1 cellular context compared by ENCODE assay signal in the genomic region with DNA sequence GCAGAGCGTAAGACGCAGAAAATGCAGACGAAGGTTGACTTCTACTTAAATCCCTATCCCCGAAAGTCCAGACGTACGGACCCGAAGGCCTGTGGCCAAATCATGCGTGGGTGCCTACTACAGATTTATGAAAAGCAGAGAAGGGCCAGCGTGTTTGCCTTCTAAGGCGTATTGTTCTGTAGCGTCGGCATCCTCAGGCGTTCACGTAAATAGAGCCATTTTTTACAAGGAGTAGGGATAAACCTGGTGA.
A peak's percentile ranks its signal among the peaks of the same experiment; 100 is the strongest.
TF ChIP-seq lines count a peak whose summit lies in the region.

No MANE protein-coding gene starts in this region.

TF ChIP-seq in HepG2, 621 proteins besides CTCF, POLR2A, EP300 and RAD21:
- TF ChIP-seq FOXJ3 (CRISPR knock-in tag; IDR thresholded peaks at IDR 0.05; ENCODE audit: borderline replicate concordance) = peak; percentile 35; the same call in 1 of the 2 replicates
- no peak for TF ChIP-seq MLLT10 (CRISPR knock-in tag; IDR thresholded peaks at IDR 0.05)
- TF ChIP-seq ZNF557 (CRISPR knock-in tag; IDR thresholded peaks at IDR 0.05) = no peak
- peak; percentile 59; the same call in 1 of the 2 replicates for TF ChIP-seq NCOA1 (CRISPR knock-in tag; IDR thresholded peaks at IDR 0.05)
- peak; percentile 46; the same call in 1 of the 2 replicates for TF ChIP-seq FOXC1 (CRISPR knock-in tag; IDR thresholded peaks at IDR 0.05; ENCODE audit: borderline replicate concordance)
- TF ChIP-seq, protein P1, sequence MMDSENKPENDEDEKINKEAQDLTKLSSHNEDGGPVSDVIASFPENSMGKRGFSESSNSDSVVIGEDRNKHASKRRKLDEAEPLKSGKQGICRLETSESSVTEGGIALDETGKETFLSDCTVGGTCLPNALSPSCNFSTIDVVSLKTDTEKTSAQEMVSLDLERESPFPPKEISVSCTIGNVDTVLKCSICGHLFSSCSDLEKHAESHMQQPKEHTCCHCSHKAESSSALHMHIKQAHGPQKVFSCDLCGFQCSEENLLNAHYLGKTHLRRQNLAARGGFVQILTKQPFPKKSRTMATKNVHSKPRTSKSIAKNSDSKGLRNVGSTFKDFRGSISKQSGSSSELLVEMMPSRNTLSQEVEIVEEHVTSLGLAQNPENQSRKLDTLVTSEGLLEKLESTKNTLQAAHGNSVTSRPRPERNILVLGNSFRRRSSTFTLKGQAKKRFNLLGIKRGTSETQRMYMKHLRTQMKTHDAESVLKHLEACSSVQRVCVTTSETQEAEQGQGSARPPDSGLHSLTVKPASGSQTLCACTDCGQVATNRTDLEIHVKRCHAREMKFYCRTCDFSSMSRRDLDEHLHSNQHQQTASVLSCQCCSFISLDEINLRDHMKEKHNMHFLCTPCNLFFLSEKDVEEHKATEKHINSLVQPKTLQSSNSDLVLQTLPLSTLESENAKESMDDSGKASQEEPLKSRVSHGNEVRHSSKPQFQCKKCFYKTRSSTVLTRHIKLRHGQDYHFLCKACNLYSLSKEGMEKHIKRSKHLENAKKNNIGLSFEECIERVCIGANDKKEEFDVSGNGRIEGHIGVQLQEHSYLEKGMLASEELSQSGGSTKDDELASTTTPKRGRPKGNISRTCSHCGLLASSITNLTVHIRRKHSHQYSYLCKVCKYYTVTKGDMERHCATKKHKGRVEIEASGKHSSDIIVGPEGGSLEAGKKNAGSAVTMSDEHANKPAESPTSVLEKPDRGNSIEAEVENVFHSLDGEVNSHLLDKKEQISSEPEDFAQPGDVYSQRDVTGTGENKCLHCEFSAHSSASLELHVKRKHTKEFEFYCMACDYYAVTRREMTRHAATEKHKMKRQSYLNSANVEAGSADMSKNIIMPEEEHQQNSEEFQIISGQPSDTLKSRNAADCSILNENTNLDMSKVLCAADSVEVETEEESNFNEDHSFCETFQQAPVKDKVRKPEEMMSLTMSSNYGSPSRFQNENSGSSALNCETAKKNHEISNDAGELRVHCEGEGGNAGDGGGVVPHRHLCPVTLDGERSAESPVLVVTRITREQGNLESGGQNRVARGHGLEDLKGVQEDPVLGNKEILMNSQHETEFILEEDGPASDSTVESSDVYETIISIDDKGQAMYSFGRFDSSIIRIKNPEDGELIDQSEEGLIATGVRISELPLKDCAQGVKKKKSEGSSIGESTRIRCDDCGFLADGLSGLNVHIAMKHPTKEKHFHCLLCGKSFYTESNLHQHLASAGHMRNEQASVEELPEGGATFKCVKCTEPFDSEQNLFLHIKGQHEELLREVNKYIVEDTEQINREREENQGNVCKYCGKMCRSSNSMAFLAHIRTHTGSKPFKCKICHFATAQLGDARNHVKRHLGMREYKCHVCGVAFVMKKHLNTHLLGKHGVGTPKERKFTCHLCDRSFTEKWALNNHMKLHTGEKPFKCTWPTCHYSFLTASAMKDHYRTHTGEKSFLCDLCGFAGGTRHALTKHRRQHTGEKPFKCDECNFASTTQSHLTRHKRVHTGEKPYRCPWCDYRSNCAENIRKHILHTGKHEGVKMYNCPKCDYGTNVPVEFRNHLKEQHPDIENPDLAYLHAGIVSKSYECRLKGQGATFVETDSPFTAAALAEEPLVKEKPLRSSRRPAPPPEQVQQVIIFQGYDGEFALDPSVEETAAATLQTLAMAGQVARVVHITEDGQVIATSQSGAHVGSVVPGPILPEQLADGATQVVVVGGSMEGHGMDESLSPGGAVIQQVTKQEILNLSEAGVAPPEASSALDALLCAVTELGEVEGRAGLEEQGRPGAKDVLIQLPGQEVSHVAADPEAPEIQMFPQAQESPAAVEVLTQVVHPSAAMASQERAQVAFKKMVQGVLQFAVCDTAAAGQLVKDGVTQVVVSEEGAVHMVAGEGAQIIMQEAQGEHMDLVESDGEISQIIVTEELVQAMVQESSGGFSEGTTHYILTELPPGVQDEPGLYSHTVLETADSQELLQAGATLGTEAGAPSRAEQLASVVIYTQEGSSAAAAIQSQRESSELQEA (CRISPR knock-in tag; IDR thresholded peaks at IDR 0.05; ENCODE audit: not compliant biosample characterization) = peak; percentile 6
- no peak for TF ChIP-seq ZNF598 (CRISPR knock-in tag; IDR thresholded peaks at IDR 0.05; ENCODE audit: borderline replicate concordance)
- TF ChIP-seq, protein P2, sequence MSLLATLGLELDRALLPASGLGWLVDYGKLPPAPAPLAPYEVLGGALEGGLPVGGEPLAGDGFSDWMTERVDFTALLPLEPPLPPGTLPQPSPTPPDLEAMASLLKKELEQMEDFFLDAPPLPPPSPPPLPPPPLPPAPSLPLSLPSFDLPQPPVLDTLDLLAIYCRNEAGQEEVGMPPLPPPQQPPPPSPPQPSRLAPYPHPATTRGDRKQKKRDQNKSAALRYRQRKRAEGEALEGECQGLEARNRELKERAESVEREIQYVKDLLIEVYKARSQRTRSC (CRISPR knock-in tag; IDR thresholded peaks at IDR 0.05; ENCODE audit: low read depth) = no peak
- no peak for TF ChIP-seq EZH2 (conservative IDR thresholded peaks at IDR 0.05; ENCODE audit: low read depth, low read length)
- no peak for TF ChIP-seq ZNF138 (CRISPR knock-in tag; IDR thresholded peaks at IDR 0.05; ENCODE audit: low read depth)
- no peak for TF ChIP-seq MEF2D (CRISPR knock-in tag; IDR thresholded peaks at IDR 0.05)
- TF ChIP-seq CBX5 (CRISPR knock-in tag; IDR thresholded peaks at IDR 0.05; ENCODE audit: borderline replicate concordance) = peak; percentile 30; the same call in 1 of the 2 replicates
- TF ChIP-seq MEIS1 (CRISPR knock-in tag; IDR thresholded peaks at IDR 0.05; ENCODE audit: borderline replicate concordance) = no peak
- TF ChIP-seq, protein P3, sequence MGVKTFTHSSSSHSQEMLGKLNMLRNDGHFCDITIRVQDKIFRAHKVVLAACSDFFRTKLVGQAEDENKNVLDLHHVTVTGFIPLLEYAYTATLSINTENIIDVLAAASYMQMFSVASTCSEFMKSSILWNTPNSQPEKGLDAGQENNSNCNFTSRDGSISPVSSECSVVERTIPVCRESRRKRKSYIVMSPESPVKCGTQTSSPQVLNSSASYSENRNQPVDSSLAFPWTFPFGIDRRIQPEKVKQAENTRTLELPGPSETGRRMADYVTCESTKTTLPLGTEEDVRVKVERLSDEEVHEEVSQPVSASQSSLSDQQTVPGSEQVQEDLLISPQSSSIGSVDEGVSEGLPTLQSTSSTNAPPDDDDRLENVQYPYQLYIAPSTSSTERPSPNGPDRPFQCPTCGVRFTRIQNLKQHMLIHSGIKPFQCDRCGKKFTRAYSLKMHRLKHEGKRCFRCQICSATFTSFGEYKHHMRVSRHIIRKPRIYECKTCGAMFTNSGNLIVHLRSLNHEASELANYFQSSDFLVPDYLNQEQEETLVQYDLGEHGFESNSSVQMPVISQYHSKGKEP (CRISPR knock-in tag; IDR thresholded peaks at IDR 0.05) = no peak
- 0 out of 2 replicates have a peak, but pooled peaks have one; percentile 12 for TF ChIP-seq ZNF446 (CRISPR knock-in tag; IDR thresholded peaks at IDR 0.05)
- TF ChIP-seq NONO (IDR thresholded peaks at IDR 0.05) = no peak
- no peak for TF ChIP-seq NONO (CRISPR knock-in tag; conservative IDR thresholded peaks at IDR 0.05)
- TF ChIP-seq RBAK (CRISPR knock-in tag; IDR thresholded peaks at IDR 0.05) = no peak
- no peak for TF ChIP-seq ZNF816 (CRISPR knock-in tag; IDR thresholded peaks at IDR 0.05; ENCODE audit: borderline replicate concordance)
- TF ChIP-seq, protein P4, sequence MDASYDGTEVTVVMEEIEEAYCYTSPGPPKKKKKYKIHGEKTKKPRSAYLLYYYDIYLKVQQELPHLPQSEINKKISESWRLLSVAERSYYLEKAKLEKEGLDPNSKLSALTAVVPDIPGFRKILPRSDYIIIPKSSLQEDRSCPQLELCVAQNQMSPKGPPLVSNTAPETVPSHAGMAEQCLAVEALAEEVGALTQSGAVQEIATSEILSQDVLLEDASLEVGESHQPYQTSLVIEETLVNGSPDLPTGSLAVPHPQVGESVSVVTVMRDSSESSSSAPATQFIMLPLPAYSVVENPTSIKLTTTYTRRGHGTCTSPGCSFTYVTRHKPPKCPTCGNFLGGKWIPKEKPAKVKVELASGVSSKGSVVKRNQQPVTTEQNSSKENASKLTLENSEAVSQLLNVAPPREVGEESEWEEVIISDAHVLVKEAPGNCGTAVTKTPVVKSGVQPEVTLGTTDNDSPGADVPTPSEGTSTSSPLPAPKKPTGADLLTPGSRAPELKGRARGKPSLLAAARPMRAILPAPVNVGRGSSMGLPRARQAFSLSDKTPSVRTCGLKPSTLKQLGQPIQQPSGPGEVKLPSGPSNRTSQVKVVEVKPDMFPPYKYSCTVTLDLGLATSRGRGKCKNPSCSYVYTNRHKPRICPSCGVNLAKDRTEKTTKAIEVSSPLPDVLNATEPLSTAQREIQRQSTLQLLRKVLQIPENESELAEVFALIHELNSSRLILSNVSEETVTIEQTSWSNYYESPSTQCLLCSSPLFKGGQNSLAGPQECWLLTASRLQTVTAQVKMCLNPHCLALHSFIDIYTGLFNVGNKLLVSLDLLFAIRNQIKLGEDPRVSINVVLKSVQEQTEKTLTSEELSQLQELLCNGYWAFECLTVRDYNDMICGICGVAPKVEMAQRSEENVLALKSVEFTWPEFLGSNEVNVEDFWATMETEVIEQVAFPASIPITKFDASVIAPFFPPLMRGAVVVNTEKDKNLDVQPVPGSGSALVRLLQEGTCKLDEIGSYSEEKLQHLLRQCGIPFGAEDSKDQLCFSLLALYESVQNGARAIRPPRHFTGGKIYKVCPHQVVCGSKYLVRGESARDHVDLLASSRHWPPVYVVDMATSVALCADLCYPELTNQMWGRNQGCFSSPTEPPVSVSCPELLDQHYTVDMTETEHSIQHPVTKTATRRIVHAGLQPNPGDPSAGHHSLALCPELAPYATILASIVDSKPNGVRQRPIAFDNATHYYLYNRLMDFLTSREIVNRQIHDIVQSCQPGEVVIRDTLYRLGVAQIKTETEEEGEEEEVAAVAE (CRISPR knock-in tag; IDR thresholded peaks at IDR 0.05; ENCODE audit: borderline replicate concordance) = 0 out of 2 replicates have a peak, but pooled peaks have one; percentile 10
- TF ChIP-seq KDM5A (IDR thresholded peaks at IDR 0.05; ENCODE audit: borderline replicate concordance, low read length) = peak; percentile 25; the same call in 1 of the 2 replicates
- TF ChIP-seq ZNF136 (CRISPR knock-in tag; IDR thresholded peaks at IDR 0.05; ENCODE audit: low read depth) = no peak
- 0 out of 2 replicates have a peak, but pooled peaks have one; percentile 16 for TF ChIP-seq KLF9 (CRISPR knock-in tag; IDR thresholded peaks at IDR 0.05; ENCODE audit: low read depth)
- TF ChIP-seq ELF4 (CRISPR knock-in tag; IDR thresholded peaks at IDR 0.05; ENCODE audit: borderline replicate concordance) = 0 out of 2 replicates have a peak, but pooled peaks have one; percentile 36
